In the genomic region with DNA sequence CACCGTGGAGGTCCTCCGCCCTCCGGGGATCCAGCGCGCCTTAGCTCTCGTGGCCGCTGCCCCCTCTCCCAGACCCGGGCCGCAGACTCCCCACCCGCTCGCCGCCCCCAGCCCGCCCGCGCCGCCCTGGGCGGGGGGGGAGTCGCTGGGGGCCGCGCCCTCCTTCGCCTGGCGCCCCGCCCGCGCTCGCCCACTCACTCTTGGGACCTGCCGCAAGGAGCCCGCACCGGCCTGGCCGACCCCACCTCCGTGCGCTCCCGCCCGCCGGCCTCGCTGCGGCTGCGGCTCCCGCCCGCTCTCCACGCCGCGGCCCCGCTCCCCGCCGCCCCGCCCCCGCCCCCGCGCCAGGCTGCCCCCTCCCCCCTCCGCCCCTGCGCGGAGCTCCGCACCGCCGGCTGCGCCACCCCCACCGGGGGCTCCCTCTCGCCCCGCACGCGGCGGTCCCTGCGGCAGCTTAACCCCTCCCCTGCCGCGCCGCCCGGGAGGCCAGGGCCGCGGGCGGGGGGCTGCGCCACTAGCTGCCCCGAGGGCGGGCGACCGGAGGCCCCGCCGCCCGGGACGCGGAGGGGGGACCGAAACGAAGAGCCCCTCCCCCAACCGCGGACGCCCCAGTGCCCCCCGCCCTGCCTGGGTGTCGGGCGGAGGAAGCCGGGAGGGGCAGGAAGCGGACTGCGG, we compare ENCODE assay signal across 9 cellular contexts. TPM values are rescaled to one million over a fixed set of nuclear protein-coding genes. Genes with fewer than 3 reads are reported as not detected.
DNase-seq lines count a peak whose midpoint lies in the region; ATAC-seq and TF ChIP-seq lines count a peak whose summit lies in the region.
"Had no signal": no experiment of that assay in that cellular context is flagged by ENCODE, and none has a peak within 500 bp of the region (broad histone marks: within the 10 kb centered on the region; RNA-seq: fewer than 3 reads in every experiment).

No MANE protein-coding gene starts in this region.

- BruUV-seq in PC-9 (replicated peaks; lab: Mats Ljungman, UMichigan): no TSS peak

- H3K9me3 Mint-ChIP-seq in activated CD4-positive, alpha-beta T cell treated with anti-CD3 and anti-CD28 coated beads for 36 hours (ENCODE audit: low read depth): no peaks in the 10 kb centered on the region
- H3K9me3 Mint-ChIP-seq in activated naive CD4-positive, alpha-beta T cell treated with anti-CD3 and anti-CD28 coated beads, Interleukin-2, amount 50 U/mL, for 24 hours: no peaks in the 10 kb centered on the region
- H3K9me3 Mint-ChIP-seq in immature natural killer cell (no peaks in the 10 kb centered on the region), progenitor cell of endocrine pancreas (ENCODE audit: low read depth) (no peaks in the 10 kb centered on the region)

- H3K27ac ChIP-seq in substantia nigra (ENCODE audit: low read depth, low read length, poor library complexity, severe bottlenecking) (peak overlapping the region; percentile 72), PC-9 (no peak overlapping the region)
- H3K27ac ChIP-seq: C4-2B had no signal

- no peak overlapping the region for H3K4me2 ChIP-seq in PC-9

- CTCF ChIA-PET in activated CD4-positive, alpha-beta T cell treated with anti-CD3 and anti-CD28 coated beads for 36 hours (lab: Charles Lee): interaction anchor here (0.9 to 2.6 kb wide), 10 partner anchors 12 to 331 kb away, joined by 3 to 12 read pairs (median 4); no protein-coding TSS in a partner anchor
- CTCF ChIA-PET in PC-9 (lab: Charles Lee): interaction anchor here (0.5 to 0.6 kb wide), 3 partner anchors 64 to 1842 kb away, joined by 4 to 6 read pairs (median 4); no protein-coding TSS in a partner anchor

- H3K4me1 ChIP-seq in PC-9 (replicated peaks; ENCODE audit: insufficient read depth): peaks cover 13% of the 10 kb centered on the region

- H3K9me2 ChIP-seq in PC-9 (ENCODE audit: insufficient read depth): no peaks in the 10 kb centered on the region

- no peak overlapping the region for H3K4me3 ChIP-seq in PC-9

- intact Hi-C loops in activated CD4-positive, alpha-beta T cell treated with anti-CD3 and anti-CD28 coated beads for 36 hours (cut with DNase I, micrococcal nuclease): loop anchor here (2.0 kb wide), 2 partner anchors 18 to 66 kb away; a partner anchor contains a TSS
- intact Hi-C loops in sciatic nerve (cut with DNase I) (loop anchor here (5.0 kb wide), 1 partner anchor 1452 kb away; no protein-coding TSS in a partner anchor), PC-9 (cut with micrococcal nuclease; ENCODE audit: unreplicated experiment) (loop anchor here (5.0 kb wide), 1 partner anchor 92 kb away; no protein-coding TSS in a partner anchor)

- H3K9me3 ChIP-seq in PC-9 (ENCODE audit: insufficient read depth, low read depth): no peaks in the 10 kb centered on the region

- peaks cover 12% of the 10 kb centered on the region; the same call in 1 of the 2 replicates for H3F3A ChIP-seq in PC-9 (ENCODE audit: insufficient read depth, low read depth)

- H3K79me2 ChIP-seq in PC-9 (ENCODE audit: low read depth): no peaks in the 10 kb centered on the region

- peaks cover 25% of the 10 kb centered on the region for H3K4me1 Mint-ChIP-seq in activated CD4-positive, alpha-beta T cell treated with anti-CD3 and anti-CD28 coated beads for 36 hours
- H3K4me1 Mint-ChIP-seq in activated naive CD4-positive, alpha-beta T cell treated with anti-CD3 and anti-CD28 coated beads, Interleukin-2, amount 50 U/mL, for 24 hours: peaks cover 36% of the 10 kb centered on the region
- peaks cover 47 to 57% of the 10 kb centered on the region in 2 donors for H3K4me1 Mint-ChIP-seq in immature natural killer cell
- H3K4me1 Mint-ChIP-seq in progenitor cell of endocrine pancreas (ENCODE audit: low read depth): peaks cover 8% of the 10 kb centered on the region

- H4K20me1 ChIP-seq in PC-9 (ENCODE audit: insufficient read depth): no peaks in the 10 kb centered on the region

- POLR2A ChIA-PET in activated CD4-positive, alpha-beta T cell treated with anti-CD3 and anti-CD28 coated beads for 36 hours (lab: Charles Lee): interaction anchor here (1.2 kb wide), 2 partner anchors 16 to 19 kb away, joined by 3 read pairs; no protein-coding TSS in a partner anchor
- POLR2A ChIA-PET in PC-9 (lab: Charles Lee; ENCODE audit: unreplicated experiment): no interaction called here

- peaks cover 47% of the 10 kb centered on the region for H3K27me3 ChIP-seq in PC-9 (ENCODE audit: insufficient read depth, low read depth)

- no peaks in the 10 kb centered on the region for H3K36me3 ChIP-seq in PC-9 (ENCODE audit: low read depth)

- no peak for TF ChIP-seq CTCF in progenitor cell of endocrine pancreas (IDR thresholded peaks at IDR 0.05; ENCODE audit: unreplicated experiment)
- TF ChIP-seq CTCF in PC-9 (conservative IDR thresholded peaks at IDR 0.05): no peak

- no peak overlapping the region for H3K27ac Mint-ChIP-seq in activated CD4-positive, alpha-beta T cell treated with anti-CD3 and anti-CD28 coated beads for 36 hours
- H3K27ac Mint-ChIP-seq in activated naive CD4-positive, alpha-beta T cell treated with anti-CD3 and anti-CD28 coated beads, Interleukin-2, amount 50 U/mL, for 24 hours: peak overlapping the region; percentile 89
- peak overlapping the region; percentile 85 to 100 (median 99) for H3K27ac Mint-ChIP-seq in immature natural killer cell
- no peak overlapping the region for H3K27ac Mint-ChIP-seq in progenitor cell of endocrine pancreas

- no peak overlapping the region for H2AFZ ChIP-seq in PC-9

- peaks cover 5% of the 10 kb centered on the region for H3K27me3 Mint-ChIP-seq in activated CD4-positive, alpha-beta T cell treated with anti-CD3 and anti-CD28 coated beads for 36 hours
- H3K27me3 Mint-ChIP-seq in activated naive CD4-positive, alpha-beta T cell treated with anti-CD3 and anti-CD28 coated beads, Interleukin-2, amount 50 U/mL, for 24 hours: no peaks in the 10 kb centered on the region
- H3K27me3 Mint-ChIP-seq in immature natural killer cell (ENCODE audit: low read depth in 3 of 3) (peaks cover 16 to 21% (median 17%) of the 10 kb centered on the region in 3 donors), progenitor cell of endocrine pancreas (peaks cover 63% of the 10 kb centered on the region)

- no peaks in the 10 kb centered on the region for H3K36me3 Mint-ChIP-seq in activated CD4-positive, alpha-beta T cell treated with anti-CD3 and anti-CD28 coated beads for 36 hours (ENCODE audit: low read depth)
- H3K36me3 Mint-ChIP-seq in activated naive CD4-positive, alpha-beta T cell treated with anti-CD3 and anti-CD28 coated beads, Interleukin-2, amount 50 U/mL, for 24 hours: no peaks in the 10 kb centered on the region
- peaks cover 4 to 9% (median 4%) of the 10 kb centered on the region in 3 donors for H3K36me3 Mint-ChIP-seq in immature natural killer cell
- H3K36me3 Mint-ChIP-seq in progenitor cell of endocrine pancreas (ENCODE audit: insufficient read depth): no peaks in the 10 kb centered on the region

- H3K4me3 Mint-ChIP-seq in activated CD4-positive, alpha-beta T cell treated with anti-CD3 and anti-CD28 coated beads for 36 hours: peak overlapping the region; percentile 77
- peak overlapping the region; percentile 85 for H3K4me3 Mint-ChIP-seq in activated naive CD4-positive, alpha-beta T cell treated with anti-CD3 and anti-CD28 coated beads, Interleukin-2, amount 50 U/mL, for 24 hours
- H3K4me3 Mint-ChIP-seq in immature natural killer cell: peak overlapping the region; percentile 94 to 100 (median 97)
- no peak overlapping the region for H3K4me3 Mint-ChIP-seq in progenitor cell of endocrine pancreas (ENCODE audit: low read depth)

- DNase-seq in activated CD4-positive, alpha-beta T cell treated with anti-CD3 and anti-CD28 coated beads for 36 hours: peak; percentile 40
- DNase-seq in activated CD4-positive, alpha-beta T cell treated with anti-CD3 and anti-CD28 coated beads for 1 hour: no peak
- DNase-seq in immature natural killer cell: peak in 2 of 3 donors; percentile 64 to 66
- peak in 1 of 49 donors; percentile 72 for DNase-seq in substantia nigra (lab: John Stamatoyannopoulos, UW)
- DNase-seq in sciatic nerve (ENCODE audit: low spot score): no peak
- no peak for DNase-seq in progenitor cell of endocrine pancreas (ENCODE audit: low spot score, unreplicated experiment)
- DNase-seq in PC-9: no peak

- ATAC-seq in activated CD4-positive, alpha-beta T cell treated with anti-CD3 and anti-CD28 coated beads for 36 hours: no peak
- no peak for ATAC-seq in sciatic nerve

RNA-seq across cellular contexts. Expression of a gene that starts 0.7 kb away (rescaled TPM):
- 1 to 10 TPM; 5.6 to 5.9 TPM for total RNA-seq in activated CD4-positive, alpha-beta T cell treated with anti-CD3 and anti-CD28 coated beads for 36 hours
- 100 to 1,000 TPM; 142 to 165 (median 154) TPM for polyA plus RNA-seq in immature natural killer cell
- 39.7 TPM for total RNA-seq in sciatic nerve
- 0.53 and 0.73 TPM in 2 replicates for total RNA-seq in progenitor cell of endocrine pancreas
- 1.0 and 2.1 TPM in 2 replicates for total RNA-seq in PC-9 (2021)

RNA-seq across cellular contexts. Expression of a gene that starts 15.1 kb away (rescaled TPM):
- 1 to 10 TPM in 1 of 2 experiments, under 1 TPM in 1; 0.87 to 1.5 TPM for total RNA-seq in activated CD4-positive, alpha-beta T cell treated with anti-CD3 and anti-CD28 coated beads for 36 hours
- polyA plus RNA-seq in immature natural killer cell: 1 to 10 TPM in 1 of 3 donors, under 1 TPM in 1, not detected in 1; 0.63 to 1.1 TPM
- total RNA-seq in sciatic nerve (8.1 TPM), progenitor cell of endocrine pancreas (1.4 and 1.6 TPM in 2 replicates), PC-9 (2021) (1.3 and 1.6 TPM in 2 replicates)

RNA-seq across cellular contexts. Expression of a gene that starts 21.7 kb away (rescaled TPM):
- total RNA-seq in activated CD4-positive, alpha-beta T cell treated with anti-CD3 and anti-CD28 coated beads for 36 hours: under 1 TPM; 0.18 to 0.39 TPM
- polyA plus RNA-seq in immature natural killer cell: 1 to 10 TPM in 2 of 3 donors, under 1 TPM in 1; 0.44 to 3.6 (median 3.2) TPM
- total RNA-seq in sciatic nerve (13.7 TPM), progenitor cell of endocrine pancreas (0.17 and 0.60 TPM in 2 replicates), PC-9 (2021) (0.10 TPM in 1 of 2 replicates, not detected in the other)

RNA-seq across cellular contexts. Expression of a gene that starts 33.7 kb away (rescaled TPM):
- 100 to 1,000 TPM; 318 to 362 TPM for total RNA-seq in activated CD4-positive, alpha-beta T cell treated with anti-CD3 and anti-CD28 coated beads for 36 hours
- polyA plus RNA-seq in immature natural killer cell: 100 to 1,000 TPM in 1 of 3 donors, 10 to 100 TPM in 2; 51.1 to 142 (median 56.3) TPM
- total RNA-seq in sciatic nerve (366 TPM), progenitor cell of endocrine pancreas (500 and 503 TPM in 2 replicates), PC-9 (2021) (253 and 336 TPM in 2 replicates)

RNA-seq across cellular contexts. Expression of a gene that starts 58.3 kb away (rescaled TPM):
- 10 to 100 TPM; 54.0 to 57.3 TPM for total RNA-seq in activated CD4-positive, alpha-beta T cell treated with anti-CD3 and anti-CD28 coated beads for 36 hours
- 10 to 100 TPM in 2 of 3 donors, 1 to 10 TPM in 1; 9.2 to 16.4 (median 15.9) TPM for polyA plus RNA-seq in immature natural killer cell
- total RNA-seq in sciatic nerve (18.0 TPM), progenitor cell of endocrine pancreas (12.7 and 13.3 TPM in 2 replicates), PC-9 (2021) (32.6 and 34.3 TPM in 2 replicates)

Comparison
In these comparisons a context has a peak if more than half of its experiments do, and no peak if none do; other contexts are left out.
1. DNase-seq: peak in activated CD4-positive, alpha-beta T cell treated with anti-CD3 and anti-CD28 coated beads for 36 hours (single experiment) and immature natural killer cell (2 of 3); none in activated CD4-positive, alpha-beta T cell treated with anti-CD3 and anti-CD28 coated beads for 1 hour (single experiment), sciatic nerve (single experiment), progenitor cell of endocrine pancreas (single experiment) and PC-9 (0 of 2).
2. H3K27ac Mint-ChIP-seq: peak in activated naive CD4-positive, alpha-beta T cell treated with anti-CD3 and anti-CD28 coated beads, Interleukin-2, amount 50 U/mL, for 24 hours (single experiment) and immature natural killer cell (6 of 6); none in activated CD4-positive, alpha-beta T cell treated with anti-CD3 and anti-CD28 coated beads for 36 hours (single experiment) and progenitor cell of endocrine pancreas (single experiment).